In genomic region chr12:63103489-63104131, GRCh38 we compare ENCODE assay signal across 9 cellular contexts. TPM values are rescaled to one million over a fixed set of nuclear protein-coding genes. Genes with fewer than 3 reads are reported as not detected.
DNase-seq lines count a peak whose midpoint lies in the region; ATAC-seq and TF ChIP-seq lines count a peak whose summit lies in the region.
"Had no signal": no experiment of that assay in that cellular context is flagged by ENCODE, and none has a peak within 500 bp of the region (broad histone marks: within the 10 kb centered on the region; RNA-seq: fewer than 3 reads in every experiment).

No MANE protein-coding gene starts in this region.

- no peak overlapping the region for H3K27ac Mint-ChIP-seq in CD4-positive, alpha-beta T cell
- H3K27ac Mint-ChIP-seq in nephron progenitor cell, result no peak overlapping the region

- no peak for DNase-seq in CD4-positive, alpha-beta T cell
- DNase-seq in NCI-H2227 (lab: John Stamatoyannopoulos, UW; ENCODE audit: unreplicated experiment), result peak; percentile 17
- DNase-seq in cerebellum (ENCODE audit: low spot score), result peak; percentile 14
- DNase-seq in nephron progenitor cell, result peak; percentile 17
- no peak for DNase-seq in HK-2 (ENCODE audit: unreplicated experiment)
- DNase-seq in left cardiac atrium, result no peak

- no peaks in the 10 kb centered on the region for H3K9me3 Mint-ChIP-seq in CD4-positive, alpha-beta T cell
- no peaks in the 10 kb centered on the region for H3K9me3 Mint-ChIP-seq in nephron progenitor cell

- POLR2A ChIA-PET in CD4-positive, alpha-beta T cell (lab: Charles Lee), result no interaction called here

- H3K27me3 ChIP-seq in CD4-positive, alpha-beta T cell (ENCODE audit: control insufficient read depth, insufficient read depth, low read length), result no peaks in the 10 kb centered on the region
- H3K27me3 ChIP-seq: SJCRH30 had no signal

- no peaks in the 10 kb centered on the region for H3K36me3 Mint-ChIP-seq in CD4-positive, alpha-beta T cell (ENCODE audit: low read depth)
- H3K36me3 Mint-ChIP-seq in nephron progenitor cell (ENCODE audit: low read depth), result no peaks in the 10 kb centered on the region

- no peak overlapping the region for H3K27ac ChIP-seq in CD4-positive, alpha-beta T cell (ENCODE audit: low read depth, low read length)
- H3K27ac ChIP-seq: SJCRH30 had no signal

- H3K9me3 ChIP-seq in CD4-positive, alpha-beta T cell (ENCODE audit: control insufficient read depth, low read length), result no peaks in the 10 kb centered on the region
- H3K9me3 ChIP-seq: SJCRH30 had no signal

- ATAC-seq in CD4-positive, alpha-beta T cell (ENCODE audit: poor library complexity), result no peak
- ATAC-seq in GM18502 (IDR thresholded peaks at IDR 0.05; ENCODE audit: poor library complexity, unreplicated experiment) (peak; percentile 71), HG03439 (IDR thresholded peaks at IDR 0.05; ENCODE audit: unreplicated experiment) (no peak), left cardiac atrium (no peak)

- no peak overlapping the region for H3K4me3 Mint-ChIP-seq in CD4-positive, alpha-beta T cell
- H3K4me3 Mint-ChIP-seq in nephron progenitor cell, result no peak overlapping the region

- no peaks in the 10 kb centered on the region for H3K4me1 Mint-ChIP-seq in CD4-positive, alpha-beta T cell (ENCODE audit: low read depth)
- H3K4me1 Mint-ChIP-seq in nephron progenitor cell, result no peaks in the 10 kb centered on the region

- TF ChIP-seq CTCF in CD4-positive, alpha-beta T cell (IDR thresholded peaks at IDR 0.05), result peak; percentile 82
- TF ChIP-seq CTCF in nephron progenitor cell (IDR thresholded peaks at IDR 0.05), result peak; percentile 93

- intact Hi-C loops in CD4-positive, alpha-beta T cell (cut with DNase I, micrococcal nuclease), result loop anchor here (2.0 to 5.0 kb wide), 2 partner anchors 697 to 699 kb away; no protein-coding TSS in a partner anchor
- intact Hi-C loops in left cardiac atrium (cut with DNase I), result loop anchor here in 1 of 2 donors (5.0 kb wide), 2 partner anchors 174 to 694 kb away; no protein-coding TSS in a partner anchor

- peaks cover 6% of the 10 kb centered on the region for H3K27me3 Mint-ChIP-seq in CD4-positive, alpha-beta T cell
- H3K27me3 Mint-ChIP-seq in nephron progenitor cell (ENCODE audit: low read depth, poor library complexity), result peaks cover 13% of the 10 kb centered on the region

- CTCF ChIA-PET in CD4-positive, alpha-beta T cell (lab: Charles Lee), result no interaction called here

RNA-seq across cellular contexts. Expression of gene AVPR1A, which starts 47.4 kb away (rescaled TPM):
- total RNA-seq in CD4-positive, alpha-beta T cell, result not detected
- total RNA-seq in cerebellum, result 1.9 TPM
- 1 to 10 TPM; 1.9 to 2.5 TPM for total RNA-seq in left cardiac atrium
- total RNA-seq: SJCRH30 had no signal

Comparison
In these comparisons a context has a peak if more than half of its experiments do, and no peak if none do; other contexts are left out.
1. DNase-seq: peak in NCI-H2227 (single experiment), cerebellum (single experiment) and nephron progenitor cell (single experiment); none in CD4-positive, alpha-beta T cell (0 of 10), HK-2 (single experiment) and left cardiac atrium (single experiment).